In the genomic region with DNA sequence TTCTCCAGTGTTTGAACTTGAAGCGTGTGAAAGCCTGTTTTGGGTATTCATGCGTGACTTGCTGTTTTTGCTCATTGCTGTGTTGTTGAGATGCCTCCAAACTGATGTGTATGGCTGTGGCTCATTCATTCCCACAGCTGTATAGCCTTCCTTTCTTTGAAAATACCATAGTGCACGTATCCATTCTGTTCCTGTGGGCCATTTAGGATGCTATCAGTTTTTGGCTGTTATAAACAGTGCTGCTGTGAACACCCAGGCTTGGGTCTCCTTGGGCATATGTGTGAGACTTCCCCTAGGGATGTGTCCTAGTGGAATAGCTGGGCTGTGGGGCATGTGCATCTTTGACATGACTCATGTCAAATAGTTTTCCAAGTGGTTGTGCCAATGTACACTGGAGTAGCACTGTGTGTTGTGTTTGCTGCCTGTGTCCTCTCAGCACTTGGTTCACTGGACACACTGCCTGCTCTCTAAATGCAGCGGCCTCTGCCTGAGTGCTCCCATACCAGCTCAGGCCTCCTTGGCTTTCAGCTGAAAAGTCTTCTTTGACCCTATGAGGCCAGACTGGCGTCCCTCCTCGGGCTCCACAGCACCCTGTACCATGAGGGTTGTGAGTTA, we compare ENCODE assay signal across 21 cellular contexts.
DNase-seq lines count a peak whose midpoint lies in the region; ATAC-seq, FAIRE-seq and TF ChIP-seq lines count a peak whose summit lies in the region.
"Had no signal": no experiment of that assay in that cellular context is flagged by ENCODE, and none has a peak within 500 bp of the region (broad histone marks: within the 10 kb centered on the region; RNA-seq: fewer than 3 reads in every experiment).

No MANE protein-coding gene starts in this region.

- H3K27me3 ChIP-seq in astrocyte (ENCODE audit: insufficient read depth, low read length): no peaks in the 10 kb centered on the region
- H3K27me3 ChIP-seq: adrenal gland, transverse colon had no signal

- H3K36me3 Mint-ChIP-seq in astrocyte (ENCODE audit: low read depth, unreplicated experiment): peaks cover 2% of the 10 kb centered on the region
- H3K36me3 Mint-ChIP-seq: immature natural killer cell had no signal

- H3K4me2 ChIP-seq in astrocyte (ENCODE audit: low read length): no peak overlapping the region

- no peak overlapping the region for H3K9ac ChIP-seq in astrocyte (ENCODE audit: low read length)

- no peak for ATAC-seq in esophagus mucosa
- ATAC-seq: activated T-cell treated with anti-CD3 and anti-CD28 coated beads, Interleukin-2, amount 50 U/mL, for 72 hours had no signal

- TF ChIP-seq CTCF in astrocyte (IDR thresholded peaks at IDR 0.05; ENCODE audit: insufficient read depth, low read depth, low read length) (no peak), foreskin fibroblast (IDR thresholded peaks at IDR 0.05; ENCODE audit: low read depth, low read length) (no peak)

- no peak overlapping the region for H2AFZ ChIP-seq in astrocyte (ENCODE audit: low read depth, low read length)

- H3K27me3 Mint-ChIP-seq in astrocyte (ENCODE audit: low read depth, unreplicated experiment): peaks cover 23% of the 10 kb centered on the region

- no peaks in the 10 kb centered on the region for H4K20me1 ChIP-seq in astrocyte (ENCODE audit: insufficient read depth, low read length)

- peaks cover 8% of the 10 kb centered on the region for H3K4me1 ChIP-seq in astrocyte (ENCODE audit: insufficient read depth, low read length)
- H3K4me1 ChIP-seq: adrenal gland, transverse colon had no signal

- H3K9me3 ChIP-seq in astrocyte (ENCODE audit: insufficient read depth, low read depth, low read length): no peaks in the 10 kb centered on the region
- H3K9me3 ChIP-seq: adrenal gland, transverse colon had no signal

- no peak for FAIRE-seq in astrocyte (lab: Jason Lieb, UNC)
- FAIRE-seq: frontal cortex, GM18507 had no signal

- no peak overlapping the region for H3K27ac ChIP-seq in astrocyte (ENCODE audit: low read depth, low read length)
- H3K27ac ChIP-seq: adrenal gland, coronary artery, transverse colon had no signal

- H3K79me2 ChIP-seq in astrocyte (ENCODE audit: insufficient read depth, low read length): no peaks in the 10 kb centered on the region

- H3K27ac Mint-ChIP-seq in astrocyte (ENCODE audit: unreplicated experiment): no peak overlapping the region
- H3K27ac Mint-ChIP-seq: activated T-cell treated with anti-CD3 and anti-CD28 coated beads, Interleukin-2, amount 50 U/mL, for 72 hours; immature natural killer cell had no signal

- no peak overlapping the region for H3K4me3 Mint-ChIP-seq in astrocyte (ENCODE audit: unreplicated experiment)
- H3K4me3 Mint-ChIP-seq: activated T-cell treated with anti-CD3 and anti-CD28 coated beads, Interleukin-2, amount 50 U/mL, for 72 hours; immature natural killer cell had no signal

- H3K36me3 ChIP-seq in astrocyte (ENCODE audit: insufficient read depth, low read length): no peaks in the 10 kb centered on the region
- H3K36me3 ChIP-seq: adrenal gland, transverse colon had no signal

- H3K4me3 ChIP-seq in astrocyte (ENCODE audit: insufficient read depth, low read depth, low read length) (no peak overlapping the region), foreskin fibroblast (ENCODE audit: low read depth in 1 of 2, low read length in 2 of 2) (no peak overlapping the region)
- H3K4me3 ChIP-seq: adrenal gland, coronary artery, transverse colon had no signal

- H3K9me3 Mint-ChIP-seq in astrocyte (ENCODE audit: unreplicated experiment): no peaks in the 10 kb centered on the region
- H3K9me3 Mint-ChIP-seq: activated T-cell treated with anti-CD3 and anti-CD28 coated beads, Interleukin-2, amount 50 U/mL, for 72 hours; immature natural killer cell had no signal

- DNase-seq in GM04503 (ENCODE audit: low read depth): peak; percentile 26
- DNase-seq in astrocyte (ENCODE audit: low read depth): peak; percentile 43
- DNase-seq in foreskin fibroblast: peak; percentile 56 to 67
- DNase-seq in stromal cell of bone marrow (ENCODE audit: low read depth): peak; percentile 56
- DNase-seq in OCI-M1 (lab: John Stamatoyannopoulos, UW): no peak
- no peak for DNase-seq in NCI-H1930 (lab: John Stamatoyannopoulos, UW)
- DNase-seq: activated CD4-positive, alpha-beta T cell treated with anti-CD3 and anti-CD28 coated beads for 4 hours; activated T-cell treated with anti-CD3 and anti-CD28 coated beads, Interleukin-2, amount 50 U/mL, for 72 hours; adrenal gland; immature natural killer cell; NCI-H1092; NCI-H2171 treated with DMSO at 0.1 percent for 48 hours; NK-92 treated with Interleukin-12 subunit alpha and Interleukin-12 subunit beta, amount 100 ng/mL, for 24 hours; retina; SIG-M5; stimulated activated CD4-positive, alpha-beta T cell treated with anti-CD3 and anti-CD28 coated beads, Interleukin-2, amount 100 ng/mL, for 24 hours; transverse colon had no signal

- no peaks in the 10 kb centered on the region for H3K4me1 Mint-ChIP-seq in astrocyte (ENCODE audit: low read depth, unreplicated experiment)
- H3K4me1 Mint-ChIP-seq: immature natural killer cell had no signal

Comparison
In these comparisons a context has a peak if more than half of its experiments do, and no peak if none do; other contexts are left out.
1. DNase-seq: peak in GM04503 (single experiment), astrocyte (single experiment), foreskin fibroblast (2 of 2) and stromal cell of bone marrow (single experiment); none in OCI-M1 (single experiment) and NCI-H1930 (0 of 2).